15 cellular contexts compared by ENCODE assay signal in genomic region chr6:166469426-166469961, GRCh38.
DNase-seq lines count a peak whose midpoint lies in the region; ATAC-seq and TF ChIP-seq lines count a peak whose summit lies in the region.
"Had no signal": no experiment of that assay in that cellular context is flagged by ENCODE, and none has a peak within 500 bp of the region (broad histone marks: within the 10 kb centered on the region; RNA-seq: fewer than 3 reads in every experiment).

No MANE protein-coding gene starts in this region.

- H3K4me1 Mint-ChIP-seq in glutamatergic neuron (ENCODE audit: low read depth, unreplicated experiment), result peaks cover 47% of the 10 kb centered on the region
- H3K4me1 Mint-ChIP-seq: H9 had no signal

- peaks cover 23% of the 10 kb centered on the region for H3K27me3 Mint-ChIP-seq in glutamatergic neuron (ENCODE audit: unreplicated experiment)
- H3K27me3 Mint-ChIP-seq: CD4-positive, alpha-beta T cell had no signal

- H2AFZ ChIP-seq in osteoblast (ENCODE audit: low read length), result no peak overlapping the region

- peaks cover 19% of the 10 kb centered on the region for H3K36me3 ChIP-seq in osteoblast (ENCODE audit: insufficient read depth, low read length)

- TF ChIP-seq CTCF in glutamatergic neuron (IDR thresholded peaks at IDR 0.05; ENCODE audit: partially characterized antibody, unreplicated experiment), result no peak
- TF ChIP-seq CTCF in osteoblast (IDR thresholded peaks at IDR 0.05; ENCODE audit: extremely low read depth, low read depth, low read length), result no peak

- H3K4me3 Mint-ChIP-seq in glutamatergic neuron (ENCODE audit: unreplicated experiment), result no peak overlapping the region
- H3K4me3 Mint-ChIP-seq: CD4-positive, alpha-beta T cell; H9 had no signal

- H3K27me3 ChIP-seq in osteoblast (ENCODE audit: insufficient read depth, low read length), result no peaks in the 10 kb centered on the region

- no peaks in the 10 kb centered on the region for H3K9me3 ChIP-seq in osteoblast (ENCODE audit: low read depth, low read length)
- H3K9me3 ChIP-seq: Caco-2 had no signal

- intact Hi-C loops in cardiac septum (cut with DNase I) (no loop called here), Right ventricle myocardium superior (cut with DNase I) (no loop called here)

- peaks cover 10% of the 10 kb centered on the region for H3K4me1 ChIP-seq in osteoblast (ENCODE audit: insufficient read depth, low read length)

- peak; percentile 54 for DNase-seq in cardiac septum (ENCODE audit: low spot score)
- no peak for DNase-seq in Right ventricle myocardium superior
- DNase-seq in glutamatergic neuron, result peak; percentile 5
- DNase-seq in osteoblast (ENCODE audit: insufficient read length, low spot score, missing footprints), result peak; percentile 30
- DNase-seq in hippocampal formation (lab: John Stamatoyannopoulos, UW), result no peak
- DNase-seq: 8988T; Caco-2; CD4-positive, alpha-beta T cell; GOT3; H9; IMR-90 had no signal

- H3K9me3 Mint-ChIP-seq in glutamatergic neuron (ENCODE audit: unreplicated experiment), result peaks cover 23% of the 10 kb centered on the region
- H3K9me3 Mint-ChIP-seq: CD4-positive, alpha-beta T cell; H9 had no signal

- no peak overlapping the region for H3K4me3 ChIP-seq in osteoblast (ENCODE audit: insufficient read depth, low read length)

- no peaks in the 10 kb centered on the region for H3K36me3 Mint-ChIP-seq in glutamatergic neuron (ENCODE audit: unreplicated experiment)

- H3K79me2 ChIP-seq in osteoblast (ENCODE audit: insufficient read depth, low read length), result no peaks in the 10 kb centered on the region

- H3K4me2 ChIP-seq in osteoblast (ENCODE audit: insufficient read depth, low read length), result no peak overlapping the region

- ATAC-seq in Right ventricle myocardium superior (ENCODE audit: poor library complexity) (no peak), GM21723 (IDR thresholded peaks at IDR 0.05; ENCODE audit: unreplicated experiment) (no peak), GM19023 (IDR thresholded peaks at IDR 0.05; ENCODE audit: unreplicated experiment) (no peak), GM19395 (IDR thresholded peaks at IDR 0.05; ENCODE audit: unreplicated experiment) (no peak)

- H3K27ac ChIP-seq in osteoblast (ENCODE audit: low read depth, low read length), result no peak overlapping the region
- H3K27ac ChIP-seq: C4-2B had no signal

- no peak overlapping the region for H3K27ac Mint-ChIP-seq in glutamatergic neuron (ENCODE audit: unreplicated experiment)
- H3K27ac Mint-ChIP-seq: CD4-positive, alpha-beta T cell had no signal

- H4K20me1 ChIP-seq in osteoblast (ENCODE audit: insufficient read depth, low read length), result no peaks in the 10 kb centered on the region

Comparison
In these comparisons a context has a peak if more than half of its experiments do, and no peak if none do; other contexts are left out.
1. DNase-seq: peak in cardiac septum (single experiment), glutamatergic neuron (single experiment) and osteoblast (single experiment); none in Right ventricle myocardium superior (single experiment) and hippocampal formation (0 of 2).